In the genomic region with DNA sequence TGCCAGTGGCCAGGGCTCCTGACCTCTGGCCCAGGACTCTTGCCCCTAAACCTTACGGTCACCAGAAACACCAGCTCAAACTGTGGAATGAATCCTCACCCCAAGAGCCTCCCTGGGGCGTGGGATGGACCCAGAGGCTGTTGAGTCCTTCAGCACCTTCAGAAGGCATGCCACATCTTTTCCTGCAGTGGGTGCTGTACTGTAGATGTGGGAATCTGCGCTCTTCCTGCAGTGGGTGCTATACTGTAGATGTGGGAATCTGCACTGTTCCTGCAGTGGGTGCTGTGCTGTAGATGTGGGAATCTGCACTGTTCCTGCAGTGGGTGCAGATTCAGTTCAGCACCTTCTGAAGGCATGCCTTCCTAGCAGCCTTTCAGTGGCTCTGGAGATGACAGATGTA, we compare ENCODE assay signal across 23 cellular contexts.
"Had no signal": no experiment of that assay in that cellular context is flagged by ENCODE, and none has a peak within 500 bp of the region (broad histone marks: within the 10 kb centered on the region; RNA-seq: fewer than 3 reads in every experiment).

No MANE protein-coding gene starts in this region.

- DNase-seq: activated B cell treated with CpG ODN at 0.5 μM for 24 hours; activated CD4-positive, alpha-beta T cell treated with anti-CD3 and anti-CD28 coated beads, Interleukin-2, amount 50 U/mL, for 1 hour; activated CD8-positive, alpha-beta T cell treated with anti-CD3 and anti-CD28 coated beads for 36 hours; activated gamma-delta T cell treated with Interleukin-2 at 50 U/mL for 16 hours; activated naive CD8-positive, alpha-beta T cell treated with anti-CD3 and anti-CD28 coated beads, Interleukin-2, amount 50 U/mL, for 24 hours; activated T-cell treated with anti-CD3 and anti-CD28 coated beads, Interleukin-2, amount 50 U/mL, for 4 hours; amygdala; central memory CD4-positive, alpha-beta T cell; endodermal cell; islet precursor cell; left cardiac atrium; left ventricle myocardium superior; naive B cell; nephron progenitor cell; ovary; small intestine; stimulated activated CD4-positive, alpha-beta T cell treated with anti-CD3 and anti-CD28 coated beads, Interleukin-4, amount 100 ng/mL, for 24 hours; trophoblast cell had no signal

- H3K4me3 ChIP-seq: breast epithelium, esophagus muscularis mucosa, gastroesophageal sphincter, hepatocyte, ovary, thoracic aorta had no signal
